Comparison of ENCODE assay signal across 1 cellular context in the genomic region with DNA sequence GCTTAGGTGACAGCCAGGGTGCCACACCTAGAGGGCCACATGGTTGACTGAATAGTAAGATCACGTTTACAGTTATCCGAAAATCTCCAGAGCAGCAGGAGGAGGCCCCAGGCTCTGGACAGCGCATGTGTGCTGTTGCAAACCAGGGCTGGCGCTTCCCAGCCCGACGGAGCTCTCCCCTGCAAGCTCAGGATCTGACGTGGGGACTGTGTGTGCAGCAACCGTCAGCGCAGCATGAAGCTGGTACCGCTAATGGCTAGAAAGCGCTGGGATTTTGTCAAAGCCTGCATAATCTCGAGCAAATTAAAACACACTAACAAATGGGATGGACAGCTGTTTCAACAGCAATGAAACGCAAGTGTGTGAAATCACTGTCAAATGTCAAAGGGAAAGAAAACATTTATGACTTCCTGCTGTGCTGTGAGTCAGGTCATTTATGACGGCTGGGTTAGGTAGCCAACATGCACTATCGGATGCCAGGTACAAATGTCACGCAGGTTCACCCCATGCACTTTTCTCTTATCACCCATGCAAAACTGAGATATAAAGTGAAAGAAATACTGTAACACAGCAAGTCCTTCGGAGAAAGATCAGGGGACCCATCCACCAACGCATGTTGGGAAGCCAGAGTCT.
TF ChIP-seq lines count a peak whose summit lies in the region.

No MANE protein-coding gene starts in this region.

TF ChIP-seq in HEK293, 187 proteins besides CTCF, POLR2A, EP300 and RAD21 (continued from another document):
- TF ChIP-seq, protein P1, sequence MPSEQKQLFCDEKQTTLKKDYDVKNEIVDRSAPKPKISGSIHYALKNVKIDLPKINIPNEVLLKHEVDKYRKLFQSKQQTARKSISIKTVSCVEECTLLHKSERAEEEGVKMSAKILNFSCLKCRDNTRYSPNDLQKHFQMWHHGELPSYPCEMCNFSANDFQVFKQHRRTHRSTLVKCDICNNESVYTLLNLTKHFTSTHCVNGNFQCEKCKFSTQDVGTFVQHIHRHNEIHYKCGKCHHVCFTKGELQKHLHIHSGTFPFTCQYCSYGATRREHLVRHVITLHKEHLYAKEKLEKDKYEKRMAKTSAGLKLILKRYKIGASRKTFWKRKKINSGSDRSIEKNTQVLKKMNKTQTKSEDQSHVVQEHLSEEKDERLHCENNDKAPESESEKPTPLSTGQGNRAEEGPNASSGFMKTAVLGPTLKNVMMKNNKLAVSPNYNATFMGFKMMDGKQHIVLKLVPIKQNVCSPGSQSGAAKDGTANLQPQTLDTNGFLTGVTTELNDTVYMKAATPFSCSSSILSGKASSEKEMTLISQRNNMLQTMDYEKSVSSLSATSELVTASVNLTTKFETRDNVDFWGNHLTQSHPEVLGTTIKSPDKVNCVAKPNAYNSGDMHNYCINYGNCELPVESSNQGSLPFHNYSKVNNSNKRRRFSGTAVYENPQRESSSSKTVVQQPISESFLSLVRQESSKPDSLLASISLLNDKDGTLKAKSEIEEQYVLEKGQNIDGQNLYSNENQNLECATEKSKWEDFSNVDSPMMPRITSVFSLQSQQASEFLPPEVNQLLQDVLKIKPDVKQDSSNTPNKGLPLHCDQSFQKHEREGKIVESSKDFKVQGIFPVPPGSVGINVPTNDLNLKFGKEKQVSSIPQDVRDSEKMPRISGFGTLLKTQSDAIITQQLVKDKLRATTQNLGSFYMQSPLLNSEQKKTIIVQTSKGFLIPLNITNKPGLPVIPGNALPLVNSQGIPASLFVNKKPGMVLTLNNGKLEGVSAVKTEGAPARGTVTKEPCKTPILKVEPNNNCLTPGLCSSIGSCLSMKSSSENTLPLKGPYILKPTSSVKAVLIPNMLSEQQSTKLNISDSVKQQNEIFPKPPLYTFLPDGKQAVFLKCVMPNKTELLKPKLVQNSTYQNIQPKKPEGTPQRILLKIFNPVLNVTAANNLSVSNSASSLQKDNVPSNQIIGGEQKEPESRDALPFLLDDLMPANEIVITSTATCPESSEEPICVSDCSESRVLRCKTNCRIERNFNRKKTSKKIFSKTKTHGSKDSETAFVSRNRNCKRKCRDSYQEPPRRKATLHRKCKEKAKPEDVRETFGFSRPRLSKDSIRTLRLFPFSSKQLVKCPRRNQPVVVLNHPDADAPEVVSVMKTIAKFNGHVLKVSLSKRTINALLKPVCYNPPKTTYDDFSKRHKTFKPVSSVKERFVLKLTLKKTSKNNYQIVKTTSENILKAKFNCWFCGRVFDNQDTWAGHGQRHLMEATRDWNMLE (tag by site-specific recombination; conservative IDR thresholded peaks at IDR 0.05; ENCODE audit: low read depth): no peak
- TF ChIP-seq ZIC2 (tag by site-specific recombination; IDR thresholded peaks at IDR 0.05): peak; percentile 85
- TF ChIP-seq ZSCAN30 (tag by site-specific recombination; IDR thresholded peaks at IDR 0.05): no peak
- TF ChIP-seq ZNF146 (tag by site-specific recombination; IDR thresholded peaks at IDR 0.05): no peak
- peak; percentile 95 for TF ChIP-seq GFI1B (tag by site-specific recombination; IDR thresholded peaks at IDR 0.05)
- 0 out of 2 replicates have a peak, but pooled peaks have one; percentile 46 for TF ChIP-seq ZEB2 (tag by site-specific recombination; IDR thresholded peaks at IDR 0.05)
- no peak for TF ChIP-seq SETDB1 (IDR thresholded peaks at IDR 0.05; ENCODE audit: insufficient read length, low read length)
- TF ChIP-seq SCRT1 (tag by site-specific recombination; IDR thresholded peaks at IDR 0.05; ENCODE audit: borderline replicate concordance): no peak
- no peak for TF ChIP-seq ZNF423 (tag by site-specific recombination; IDR thresholded peaks at IDR 0.05)
- no peak for TF ChIP-seq ZNF585B (tag by site-specific recombination; IDR thresholded peaks at IDR 0.05)
- TF ChIP-seq, protein P2, sequence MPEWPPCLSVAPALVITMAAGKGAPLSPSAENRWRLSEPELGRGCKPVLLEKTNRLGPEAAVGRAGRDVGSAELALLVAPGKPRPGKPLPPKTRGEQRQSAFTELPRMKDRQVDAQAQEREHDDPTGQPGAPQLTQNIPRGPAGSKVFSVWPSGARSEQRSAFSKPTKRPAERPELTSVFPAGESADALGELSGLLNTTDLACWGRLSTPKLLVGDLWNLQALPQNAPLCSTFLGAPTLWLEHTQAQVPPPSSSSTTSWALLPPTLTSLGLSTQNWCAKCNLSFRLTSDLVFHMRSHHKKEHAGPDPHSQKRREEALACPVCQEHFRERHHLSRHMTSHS (tag by site-specific recombination; IDR thresholded peaks at IDR 0.05): 0 out of 2 replicates have a peak, but pooled peaks have one; percentile 33
- TF ChIP-seq ZNF48 (tag by site-specific recombination; IDR thresholded peaks at IDR 0.05): no peak
- no peak for TF ChIP-seq ZNF426 (tag by site-specific recombination; IDR thresholded peaks at IDR 0.05)
- no peak for TF ChIP-seq ZNF19 (tag by site-specific recombination; IDR thresholded peaks at IDR 0.05; ENCODE audit: low read depth)
- TF ChIP-seq, protein P3, sequence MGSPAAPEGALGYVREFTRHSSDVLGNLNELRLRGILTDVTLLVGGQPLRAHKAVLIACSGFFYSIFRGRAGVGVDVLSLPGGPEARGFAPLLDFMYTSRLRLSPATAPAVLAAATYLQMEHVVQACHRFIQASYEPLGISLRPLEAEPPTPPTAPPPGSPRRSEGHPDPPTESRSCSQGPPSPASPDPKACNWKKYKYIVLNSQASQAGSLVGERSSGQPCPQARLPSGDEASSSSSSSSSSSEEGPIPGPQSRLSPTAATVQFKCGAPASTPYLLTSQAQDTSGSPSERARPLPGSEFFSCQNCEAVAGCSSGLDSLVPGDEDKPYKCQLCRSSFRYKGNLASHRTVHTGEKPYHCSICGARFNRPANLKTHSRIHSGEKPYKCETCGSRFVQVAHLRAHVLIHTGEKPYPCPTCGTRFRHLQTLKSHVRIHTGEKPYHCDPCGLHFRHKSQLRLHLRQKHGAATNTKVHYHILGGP (tag by site-specific recombination; IDR thresholded peaks at IDR 0.05): peak; percentile 43; the same call in 1 of the 2 replicates
- TF ChIP-seq, protein P4, sequence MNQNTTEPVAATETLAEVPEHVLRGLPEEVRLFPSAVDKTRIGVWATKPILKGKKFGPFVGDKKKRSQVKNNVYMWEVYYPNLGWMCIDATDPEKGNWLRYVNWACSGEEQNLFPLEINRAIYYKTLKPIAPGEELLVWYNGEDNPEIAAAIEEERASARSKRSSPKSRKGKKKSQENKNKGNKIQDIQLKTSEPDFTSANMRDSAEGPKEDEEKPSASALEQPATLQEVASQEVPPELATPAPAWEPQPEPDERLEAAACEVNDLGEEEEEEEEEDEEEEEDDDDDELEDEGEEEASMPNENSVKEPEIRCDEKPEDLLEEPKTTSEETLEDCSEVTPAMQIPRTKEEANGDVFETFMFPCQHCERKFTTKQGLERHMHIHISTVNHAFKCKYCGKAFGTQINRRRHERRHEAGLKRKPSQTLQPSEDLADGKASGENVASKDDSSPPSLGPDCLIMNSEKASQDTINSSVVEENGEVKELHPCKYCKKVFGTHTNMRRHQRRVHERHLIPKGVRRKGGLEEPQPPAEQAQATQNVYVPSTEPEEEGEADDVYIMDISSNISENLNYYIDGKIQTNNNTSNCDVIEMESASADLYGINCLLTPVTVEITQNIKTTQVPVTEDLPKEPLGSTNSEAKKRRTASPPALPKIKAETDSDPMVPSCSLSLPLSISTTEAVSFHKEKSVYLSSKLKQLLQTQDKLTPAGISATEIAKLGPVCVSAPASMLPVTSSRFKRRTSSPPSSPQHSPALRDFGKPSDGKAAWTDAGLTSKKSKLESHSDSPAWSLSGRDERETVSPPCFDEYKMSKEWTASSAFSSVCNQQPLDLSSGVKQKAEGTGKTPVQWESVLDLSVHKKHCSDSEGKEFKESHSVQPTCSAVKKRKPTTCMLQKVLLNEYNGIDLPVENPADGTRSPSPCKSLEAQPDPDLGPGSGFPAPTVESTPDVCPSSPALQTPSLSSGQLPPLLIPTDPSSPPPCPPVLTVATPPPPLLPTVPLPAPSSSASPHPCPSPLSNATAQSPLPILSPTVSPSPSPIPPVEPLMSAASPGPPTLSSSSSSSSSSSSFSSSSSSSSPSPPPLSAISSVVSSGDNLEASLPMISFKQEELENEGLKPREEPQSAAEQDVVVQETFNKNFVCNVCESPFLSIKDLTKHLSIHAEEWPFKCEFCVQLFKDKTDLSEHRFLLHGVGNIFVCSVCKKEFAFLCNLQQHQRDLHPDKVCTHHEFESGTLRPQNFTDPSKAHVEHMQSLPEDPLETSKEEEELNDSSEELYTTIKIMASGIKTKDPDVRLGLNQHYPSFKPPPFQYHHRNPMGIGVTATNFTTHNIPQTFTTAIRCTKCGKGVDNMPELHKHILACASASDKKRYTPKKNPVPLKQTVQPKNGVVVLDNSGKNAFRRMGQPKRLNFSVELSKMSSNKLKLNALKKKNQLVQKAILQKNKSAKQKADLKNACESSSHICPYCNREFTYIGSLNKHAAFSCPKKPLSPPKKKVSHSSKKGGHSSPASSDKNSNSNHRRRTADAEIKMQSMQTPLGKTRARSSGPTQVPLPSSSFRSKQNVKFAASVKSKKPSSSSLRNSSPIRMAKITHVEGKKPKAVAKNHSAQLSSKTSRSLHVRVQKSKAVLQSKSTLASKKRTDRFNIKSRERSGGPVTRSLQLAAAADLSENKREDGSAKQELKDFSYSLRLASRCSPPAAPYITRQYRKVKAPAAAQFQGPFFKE (tag by site-specific recombination; IDR thresholded peaks at IDR 0.05; ENCODE audit: borderline replicate concordance): no peak
- TF ChIP-seq ZNF561 (tag by site-specific recombination; IDR thresholded peaks at IDR 0.05; ENCODE audit: borderline replicate concordance): no peak
- no peak for TF ChIP-seq ZNF24 (tag by site-specific recombination; IDR thresholded peaks at IDR 0.05)
- no peak for TF ChIP-seq YY2 (tag by site-specific recombination; IDR thresholded peaks at IDR 0.05)
- TF ChIP-seq YY1 (tag by site-specific recombination; IDR thresholded peaks at IDR 0.05): no peak
- TF ChIP-seq, protein P5, sequence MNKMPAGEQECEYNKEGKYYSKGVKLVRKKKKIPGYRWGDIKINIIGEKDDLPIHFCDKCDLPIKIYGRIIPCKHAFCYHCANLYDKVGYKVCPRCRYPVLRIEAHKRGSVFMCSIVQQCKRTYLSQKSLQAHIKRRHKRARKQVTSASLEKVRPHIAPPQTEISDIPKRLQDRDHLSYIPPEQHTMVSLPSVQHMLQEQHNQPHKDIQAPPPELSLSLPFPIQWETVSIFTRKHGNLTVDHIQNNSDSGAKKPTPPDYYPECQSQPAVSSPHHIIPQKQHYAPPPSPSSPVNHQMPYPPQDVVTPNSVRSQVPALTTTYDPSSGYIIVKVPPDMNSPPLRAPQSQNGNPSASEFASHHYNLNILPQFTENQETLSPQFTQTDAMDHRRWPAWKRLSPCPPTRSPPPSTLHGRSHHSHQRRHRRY (tag by site-specific recombination; IDR thresholded peaks at IDR 0.05): no peak
- peak; percentile 73; the same call in 1 of the 2 replicates for TF ChIP-seq ZNF341 (tag by site-specific recombination; IDR thresholded peaks at IDR 0.05; ENCODE audit: low read depth)
- no peak for TF ChIP-seq ZNF16 (tag by site-specific recombination; IDR thresholded peaks at IDR 0.05; ENCODE audit: low read depth)
- TF ChIP-seq, protein P6, sequence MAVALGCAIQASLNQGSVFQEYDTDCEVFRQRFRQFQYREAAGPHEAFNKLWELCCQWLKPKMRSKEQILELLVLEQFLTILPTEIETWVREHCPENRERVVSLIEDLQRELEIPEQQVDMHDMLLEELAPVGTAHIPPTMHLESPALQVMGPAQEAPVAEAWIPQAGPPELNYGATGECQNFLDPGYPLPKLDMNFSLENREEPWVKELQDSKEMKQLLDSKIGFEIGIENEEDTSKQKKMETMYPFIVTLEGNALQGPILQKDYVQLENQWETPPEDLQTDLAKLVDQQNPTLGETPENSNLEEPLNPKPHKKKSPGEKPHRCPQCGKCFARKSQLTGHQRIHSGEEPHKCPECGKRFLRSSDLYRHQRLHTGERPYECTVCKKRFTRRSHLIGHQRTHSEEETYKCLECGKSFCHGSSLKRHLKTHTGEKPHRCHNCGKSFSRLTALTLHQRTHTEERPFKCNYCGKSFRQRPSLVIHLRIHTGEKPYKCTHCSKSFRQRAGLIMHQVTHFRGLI (tag by site-specific recombination; IDR thresholded peaks at IDR 0.05): no peak
- TF ChIP-seq ZNF514 (tag by site-specific recombination; IDR thresholded peaks at IDR 0.05): no peak
- TF ChIP-seq IKZF3 (tag by site-specific recombination; IDR thresholded peaks at IDR 0.05): peak; percentile 35; the same call in 1 of the 2 replicates
- TF ChIP-seq OSR2 (tag by site-specific recombination; IDR thresholded peaks at IDR 0.05): peak; percentile 19; the same call in 1 of the 2 replicates
- 0 out of 2 replicates have a peak, but pooled peaks have one; percentile 24 for TF ChIP-seq SP7 (tag by site-specific recombination; IDR thresholded peaks at IDR 0.05)
- no peak for TF ChIP-seq ZNF777 (tag by site-specific recombination; IDR thresholded peaks at IDR 0.05; ENCODE audit: borderline replicate concordance)
- no peak for TF ChIP-seq ZNF174 (tag by site-specific recombination; IDR thresholded peaks at IDR 0.05)
- no peak for TF ChIP-seq ZNF76 (tag by site-specific recombination; IDR thresholded peaks at IDR 0.05; ENCODE audit: borderline replicate concordance, low read depth)
- no peak for TF ChIP-seq ZNF211 (tag by site-specific recombination; IDR thresholded peaks at IDR 0.05; ENCODE audit: low read depth)
- TF ChIP-seq, protein P7, sequence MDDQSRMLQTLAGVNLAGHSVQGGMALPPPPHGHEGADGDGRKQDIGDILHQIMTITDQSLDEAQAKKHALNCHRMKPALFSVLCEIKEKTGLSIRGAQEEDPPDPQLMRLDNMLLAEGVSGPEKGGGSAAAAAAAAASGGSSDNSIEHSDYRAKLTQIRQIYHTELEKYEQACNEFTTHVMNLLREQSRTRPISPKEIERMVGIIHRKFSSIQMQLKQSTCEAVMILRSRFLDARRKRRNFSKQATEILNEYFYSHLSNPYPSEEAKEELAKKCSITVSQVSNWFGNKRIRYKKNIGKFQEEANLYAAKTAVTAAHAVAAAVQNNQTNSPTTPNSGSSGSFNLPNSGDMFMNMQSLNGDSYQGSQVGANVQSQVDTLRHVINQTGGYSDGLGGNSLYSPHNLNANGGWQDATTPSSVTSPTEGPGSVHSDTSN (CRISPR knock-in tag; IDR thresholded peaks at IDR 0.05): no peak
- TF ChIP-seq ZNF133 (tag by site-specific recombination; IDR thresholded peaks at IDR 0.05): no peak
- 0 out of 2 replicates have a peak, but pooled peaks have one; percentile 30 for TF ChIP-seq ZNF843 (tag by site-specific recombination; IDR thresholded peaks at IDR 0.05)
- TF ChIP-seq ZNF529 (tag by site-specific recombination; IDR thresholded peaks at IDR 0.05; ENCODE audit: insufficient replicate concordance): no peak
- no peak for TF ChIP-seq ZNF791 (tag by site-specific recombination; IDR thresholded peaks at IDR 0.05)
